ENCODE assay signal across 21 cellular contexts in the genomic region with DNA sequence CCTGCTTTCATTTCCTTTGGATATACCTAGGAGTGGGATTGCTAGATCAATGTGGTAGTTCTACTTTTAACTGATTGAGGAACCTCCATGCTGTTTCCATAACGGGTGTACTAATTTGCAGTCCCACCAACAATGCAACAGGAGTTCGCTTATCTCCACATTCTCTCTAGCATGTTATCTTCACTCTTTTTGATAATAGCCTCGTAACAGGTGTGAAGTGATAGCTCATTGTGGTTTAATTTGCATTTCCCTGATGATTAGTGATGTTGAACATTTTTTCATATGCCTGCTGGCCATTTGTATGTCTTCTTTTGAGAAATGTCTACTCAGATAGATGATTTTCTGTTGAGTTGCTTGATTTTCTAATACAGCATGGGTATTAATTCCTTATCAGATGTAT.
DNase-seq lines count a peak whose midpoint lies in the region; ATAC-seq, FAIRE-seq and TF ChIP-seq lines count a peak whose summit lies in the region.
"Had no signal": no experiment of that assay in that cellular context is flagged by ENCODE, and none has a peak within 500 bp of the region (broad histone marks: within the 10 kb centered on the region; RNA-seq: fewer than 3 reads in every experiment).

No MANE protein-coding gene starts in this region.

- H3K4ac ChIP-seq in mesendoderm (ENCODE audit: low read depth, low read length) (no peak overlapping the region), neuronal stem cell (ENCODE audit: low read length) (no peak overlapping the region)

- H3K36me3 ChIP-seq in GM12878 (ENCODE audit: control insufficient read depth in 2 of 2, insufficient read depth in 2 of 2, low read length in 1 of 2) (no peaks in the 10 kb centered on the region; a peak in 1 of 4 replicates), mesendoderm (ENCODE audit: control insufficient read depth, insufficient read depth, low read length) (no peaks in the 10 kb centered on the region), neuronal stem cell (replicated peaks in 1 of 2; ENCODE audit: control insufficient read depth in 2 of 2, insufficient read depth in 2 of 2, low read length in 2 of 2) (peaks cover 21 to 100% of the 10 kb centered on the region in 2 donors)

- DNase-seq in H54 (ENCODE audit: insufficient read length, low spot score) (no peak), GM12878 (ENCODE audit: low read depth, low spot score) (no peak), mesendoderm (peak; percentile 81), GM13976 (ENCODE audit: low spot score) (no peak), pons (ENCODE audit: low spot score) (no peak), neuronal stem cell (ENCODE audit: low spot score) (no peak)
- DNase-seq: C1 segment of cervical spinal cord; Calu3; CD4-positive, alpha-beta memory T cell; COR-L47; DMS153; DND-41; EL; GDM1; GM23248; H9 had no signal

- TF ChIP-seq RAD21 in GM12878 (IDR thresholded peaks at IDR 0.05; ENCODE audit: insufficient read depth, low read depth, low read length): no peak

- H2BK15ac ChIP-seq in mesendoderm (replicated peaks; ENCODE audit: low read depth) (no peak overlapping the region), neuronal stem cell (ENCODE audit: low read length) (no peak overlapping the region)

- no peak overlapping the region for H2BK5ac ChIP-seq in mesendoderm (ENCODE audit: low read length)
- no peak overlapping the region for H2BK5ac ChIP-seq in neuronal stem cell (ENCODE audit: low read length)

- H3K9ac ChIP-seq in GM12878 (ENCODE audit: control insufficient read depth, insufficient read depth, low read length) (no peak overlapping the region), mesendoderm (ENCODE audit: low read length) (no peak overlapping the region), neuronal stem cell (ENCODE audit: low read depth, low read length, poor library complexity) (no peak overlapping the region)
- H3K9ac ChIP-seq: GM23248 had no signal

- BruUV-seq in GM12878 (replicated peaks; lab: Mats Ljungman, UMichigan): no TSS peak

- H4K20me1 ChIP-seq in GM12878 (ENCODE audit: control insufficient read depth, insufficient read depth): no peaks in the 10 kb centered on the region

- SMC1A ChIA-PET in GM12878 (lab: Charles Lee; ENCODE audit: uncharacterized antibody, unreplicated experiment): interaction anchor here (0.7 to 2.9 kb wide), 4 partner anchors 17 to 41 kb away, joined by 3 to 13 read pairs (median 9); no protein-coding TSS in a partner anchor

- FAIRE-seq in H54 (lab: Jason Lieb, UNC) (peak; percentile 58), GM12878 (lab: Jason Lieb, UNC) (no peak)
- FAIRE-seq: GM12891, GM19239, H1 had no signal

- no peak overlapping the region for H4K5ac ChIP-seq in mesendoderm (ENCODE audit: low read length)

- H4K91ac ChIP-seq in neuronal stem cell (ENCODE audit: low read depth, low read length, poor library complexity): no peak overlapping the region

- no peaks in the 10 kb centered on the region for H3K79me2 ChIP-seq in GM12878 (ENCODE audit: control insufficient read depth, insufficient read depth, low read length)
- no peaks in the 10 kb centered on the region for H3K79me2 ChIP-seq in mesendoderm (ENCODE audit: control insufficient read depth, insufficient read depth, low read length)

- no peak overlapping the region for H3K56ac ChIP-seq in mesendoderm (ENCODE audit: low read length)

- H2AK5ac ChIP-seq in mesendoderm (ENCODE audit: low read length) (no peak overlapping the region), neuronal stem cell (ENCODE audit: low read depth, low read length) (no peak overlapping the region)

- H3K79me1 ChIP-seq in mesendoderm (ENCODE audit: low read length) (no peaks in the 10 kb centered on the region), neuronal stem cell (ENCODE audit: low read depth, low read length) (no peaks in the 10 kb centered on the region)

- TF ChIP-seq POLR2A in H54 (IDR thresholded peaks at IDR 0.05; ENCODE audit: low read depth, low read length) (no peak), GM12878 (IDR thresholded peaks at IDR 0.05; ENCODE audit: low read depth, low read length) (no peak)

- no peak for TF ChIP-seq CTCF in GM12878 (IDR thresholded peaks at IDR 0.05 in 2 of 3, conservative IDR thresholded peaks at IDR 0.05 in 1 of 3; ENCODE audit: control insufficient read depth in 2 of 3, extremely low read depth in 1 of 3, insufficient read depth in 1 of 3, low read depth in 3 of 3, low read length in 3 of 3)
- TF ChIP-seq CTCF in GM13976 (IDR thresholded peaks at IDR 0.05; ENCODE audit: borderline replicate concordance, control extremely low read depth, extremely low read depth, insufficient read depth, missing control alignments): no peak

- no peak for TF ChIP-seq EP300 in GM12878 (IDR thresholded peaks at IDR 0.05; ENCODE audit: borderline replicate concordance in 1 of 2, control insufficient read depth in 1 of 2, low read depth in 2 of 2, low read length in 2 of 2)

- H3K18ac ChIP-seq in mesendoderm (ENCODE audit: low read length) (no peak overlapping the region), neuronal stem cell (ENCODE audit: low read length) (no peak overlapping the region)

- H3K9me3 ChIP-seq in GM12878 (replicated peaks; ENCODE audit: control insufficient read depth, insufficient read depth, low read length) (no peaks in the 10 kb centered on the region; the same call in 2 of the 3 replicates), neuronal stem cell (replicated peaks in 1 of 2; ENCODE audit: control insufficient read depth in 2 of 2, insufficient read depth in 1 of 2, low read depth in 1 of 2, low read length in 2 of 2) (peaks cover 0 to 34% of the 10 kb centered on the region in 2 donors)

- H3K4me1 ChIP-seq in GM12878 (ENCODE audit: control insufficient read depth, insufficient read depth, low read length): no peaks in the 10 kb centered on the region
- H3K4me1 ChIP-seq in mesendoderm (ENCODE audit: control insufficient read depth, low read depth, low read length): peaks cover 8% of the 10 kb centered on the region
- peaks cover 15 to 19% of the 10 kb centered on the region in 2 donors for H3K4me1 ChIP-seq in neuronal stem cell (ENCODE audit: control insufficient read depth in 2 of 2, insufficient read depth in 1 of 2, low read depth in 1 of 2, low read length in 2 of 2)

- no peak overlapping the region for H4K8ac ChIP-seq in mesendoderm (ENCODE audit: low read depth, low read length)
- no peak overlapping the region for H4K8ac ChIP-seq in neuronal stem cell (ENCODE audit: low read depth, low read length)

- WGBS in GM12878 (ENCODE audit: insufficient coverage, insufficient replicate concordance, low lambda C conversion rate, missing lambda C conversion rate): 12% methylated on average over 3 of the region's 3 CpGs
- no CpG with 5 or more reads among the region's 3 CpGs for WGBS in mesendoderm (ENCODE audit: extremely low coverage, insufficient coverage, low lambda C conversion rate)
- WGBS in neuronal stem cell (ENCODE audit: extremely low coverage in 2 of 2, insufficient read length in 2 of 2, insufficient replicate concordance in 1 of 2), 2 donors: no CpG with 5 or more reads among the region's 3 CpGs

- H2AFZ ChIP-seq in GM12878 (ENCODE audit: control insufficient read depth, low read depth, low read length) (no peak overlapping the region), neuronal stem cell (ENCODE audit: low read length) (no peak overlapping the region)
- H2AFZ ChIP-seq: GM23248 had no signal

- POLR2A ChIA-PET in GM12878 (lab: Charles Lee): no interaction called here

- RAD21 ChIA-PET in GM12878 (lab: Charles Lee; ENCODE audit: unreplicated experiment): no interaction called here

- H3K23ac ChIP-seq in mesendoderm (ENCODE audit: low read length): no peak overlapping the region
- H3K23ac ChIP-seq in neuronal stem cell (ENCODE audit: low read depth, low read length, poor library complexity): no peak overlapping the region

- no peak overlapping the region for H3K14ac ChIP-seq in neuronal stem cell (ENCODE audit: low read length)

- in situ Hi-C loops in GM12878 (cut with MboI) (no loop called here), GM13976 (cut with MboI; ENCODE audit: low sequenced_read_pairs, unreplicated experiment) (no loop called here)

- CTCF ChIA-PET in GM12878 (lab: Yijun Ruan, JAX): interaction anchor here (0.9 to 1.0 kb wide), 2 partner anchors 24 to 167 kb away, joined by 3 to 4 read pairs; no protein-coding TSS in a partner anchor

- H3K27ac ChIP-seq in GM12878 (ENCODE audit: control insufficient read depth, insufficient read depth): no peak overlapping the region
- no peak overlapping the region for H3K27ac ChIP-seq in mesendoderm (ENCODE audit: low read depth, low read length)
- H3K27ac ChIP-seq in neuronal stem cell (replicated peaks; ENCODE audit: low read length): no peak overlapping the region
- H3K27ac ChIP-seq: GM23248 had no signal

- H3K4me3 ChIP-seq in GM12878 (no peak overlapping the region), mesendoderm (ENCODE audit: low read length) (no peak overlapping the region), neuronal stem cell (ENCODE audit: low read length in 2 of 2) (no peak overlapping the region)
- H3K4me3 ChIP-seq: GM23248 had no signal

- H2BK12ac ChIP-seq in neuronal stem cell (ENCODE audit: low read length): no peak overlapping the region

- H3K27me3 ChIP-seq in GM12878 (replicated peaks in 1 of 2; ENCODE audit: control insufficient read depth in 2 of 2, insufficient read depth in 2 of 2, low read length in 1 of 2) (no peaks in the 10 kb centered on the region), mesendoderm (ENCODE audit: insufficient read depth, low read length, poor library complexity) (no peaks in the 10 kb centered on the region), neuronal stem cell (ENCODE audit: control insufficient read depth in 3 of 3, insufficient read depth in 3 of 3, low read depth in 1 of 3, low read length in 3 of 3) (no peaks in the 10 kb centered on the region)

- ATAC-seq in GM18520 (IDR thresholded peaks at IDR 0.05; ENCODE audit: unreplicated experiment): peak; percentile 47
- peak; percentile 65 for ATAC-seq in GM12878
- ATAC-seq: HCT116 had no signal

- intact Hi-C loops in GM12878 (cut with micrococcal nuclease; ENCODE audit: unreplicated experiment): no loop called here

- H3K4me2 ChIP-seq in GM12878 (ENCODE audit: control insufficient read depth, insufficient read depth) (no peak overlapping the region), mesendoderm (ENCODE audit: low read length) (no peak overlapping the region), neuronal stem cell (ENCODE audit: insufficient read depth, low read length, poor library complexity, severe bottlenecking) (no peak overlapping the region)

- H2BK120ac ChIP-seq in mesendoderm (ENCODE audit: low read depth, low read length): no peak overlapping the region
- no peak overlapping the region for H2BK120ac ChIP-seq in neuronal stem cell (ENCODE audit: low read depth, low read length)

TF ChIP-seq in GM12878, 131 proteins besides CTCF, POLR2A, EP300 and RAD21 (continues in another document):
- no peak for TF ChIP-seq MYC (IDR thresholded peaks at IDR 0.05; ENCODE audit: insufficient read depth, insufficient read length, insufficient replicate concordance, low read length, severe bottlenecking)
